In the genomic region with DNA sequence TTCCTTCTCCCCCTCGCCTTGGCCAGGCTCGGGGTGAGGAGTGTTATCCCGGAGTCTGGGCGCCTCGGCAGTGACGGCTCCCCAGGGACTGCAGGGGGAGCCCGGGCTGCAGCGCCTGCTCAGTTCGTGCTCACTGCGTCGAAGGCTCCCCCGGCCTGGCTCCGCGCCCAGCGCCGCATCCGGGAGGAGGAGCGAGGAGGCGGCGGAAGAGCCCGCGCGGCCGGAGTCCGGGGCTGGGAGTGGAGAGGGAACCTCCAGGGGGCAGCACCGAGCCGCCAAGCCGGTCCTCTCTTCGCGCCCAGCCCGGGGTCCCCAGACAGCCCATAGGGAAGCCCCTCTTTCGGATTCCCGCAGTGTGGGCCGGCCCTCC, we compare ENCODE assay signal across 8 cellular contexts. TPM values are rescaled to one million over a fixed set of nuclear protein-coding genes. Genes with fewer than 3 reads are reported as not detected.
DNase-seq lines count a peak whose midpoint lies in the region; ATAC-seq and TF ChIP-seq lines count a peak whose summit lies in the region.

No MANE protein-coding gene starts in this region.

- peak; percentile 82 for DNase-seq in NCI-H146 (lab: John Stamatoyannopoulos, UW)
- DNase-seq in T-helper 17 cell = peak; percentile 91 to 94 (median 94)
- DNase-seq in anterior cingulate cortex (lab: John Stamatoyannopoulos, UW) = peak in 57 of 58 donors; percentile 61 to 95 (median 89)
- DNase-seq in hepatic stellate cell (ENCODE audit: low spot score) = peak; percentile 98
- peak; percentile 79 for DNase-seq in renal cortical epithelial cell (ENCODE audit: low read depth)
- no peak for DNase-seq in cerebellar nuclear complex (lab: John Stamatoyannopoulos, UW)

- peak overlapping the region; percentile 74 for H3K27ac Mint-ChIP-seq in T-helper 17 cell

- no peaks in the 10 kb centered on the region for H3K27me3 Mint-ChIP-seq in T-helper 17 cell

- TF ChIP-seq POLR2A in GM15510 (IDR thresholded peaks at IDR 0.05; ENCODE audit: borderline replicate concordance, extremely low read depth, insufficient read length) = peak; percentile 71

- peaks cover 2% of the 10 kb centered on the region for H3K36me3 Mint-ChIP-seq in T-helper 17 cell (ENCODE audit: low read depth)

- ATAC-seq in HG02870 (IDR thresholded peaks at IDR 0.05; ENCODE audit: unreplicated experiment) = peak; percentile 40
- peak; percentile 64 for ATAC-seq in T-helper 17 cell

- H3K9me3 ChIP-seq in T-helper 17 cell (ENCODE audit: control insufficient read depth, low read length, poor library complexity, severe bottlenecking) = no peaks in the 10 kb centered on the region

- H3K4me1 Mint-ChIP-seq in T-helper 17 cell = peaks cover 28% of the 10 kb centered on the region

- peak overlapping the region; percentile 91 for H3K4me3 Mint-ChIP-seq in T-helper 17 cell

RNA-seq across cellular contexts. Expression of gene EGR1, which starts 1.3 kb away (rescaled TPM):
- total RNA-seq in T-helper 17 cell (10 to 100 TPM; 24.2 to 30.6 TPM), renal cortical epithelial cell (1.2 and 12.3 TPM in 2 replicates)

RNA-seq across cellular contexts. Expression of gene REEP2, which starts 25.1 kb away (rescaled TPM):
- under 1 TPM in 1 of 2 donors, not detected in 1; 0.40 TPM for total RNA-seq in T-helper 17 cell
- 2.1 and 7.6 TPM in 2 replicates for total RNA-seq in renal cortical epithelial cell

Comparison
In these comparisons a context has a peak if more than half of its experiments do, and no peak if none do; other contexts are left out.
1. DNase-seq: peak in NCI-H146 (single experiment), T-helper 17 cell (3 of 3), anterior cingulate cortex (57 of 58), hepatic stellate cell (single experiment) and renal cortical epithelial cell (single experiment); none in cerebellar nuclear complex (0 of 2).